16 cellular contexts compared by ENCODE assay signal in the genomic region with DNA sequence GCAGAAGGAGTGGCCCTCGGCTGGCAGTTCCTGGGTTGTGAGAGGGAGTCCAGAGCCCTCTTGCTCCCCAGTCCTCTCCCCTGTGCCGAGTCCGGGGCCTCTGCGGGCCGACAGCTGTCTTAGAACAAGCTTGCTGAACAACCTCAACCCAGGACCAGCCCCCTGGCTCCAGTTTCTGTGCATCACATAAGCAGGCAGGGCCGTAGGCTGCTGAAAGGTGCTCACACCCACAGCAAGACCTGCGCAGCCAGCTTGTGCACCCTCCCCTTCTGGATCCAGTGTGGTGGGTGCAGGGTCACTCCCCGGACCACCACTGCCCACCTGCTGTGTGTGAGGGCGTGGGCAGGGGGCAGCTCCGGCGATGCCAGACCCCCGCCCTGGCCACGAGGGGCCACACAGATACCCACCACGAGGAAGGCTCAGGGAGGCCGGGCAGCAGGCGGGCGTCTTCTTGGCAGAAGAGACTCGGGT. TPM values are rescaled to one million over a fixed set of nuclear protein-coding genes. Genes with fewer than 3 reads are reported as not detected.
DNase-seq lines count a peak whose midpoint lies in the region; ATAC-seq and TF ChIP-seq lines count a peak whose summit lies in the region.
"Had no signal": no experiment of that assay in that cellular context is flagged by ENCODE, and none has a peak within 500 bp of the region (broad histone marks: within the 10 kb centered on the region; RNA-seq: fewer than 3 reads in every experiment).

No MANE protein-coding gene starts in this region.

- TF ChIP-seq POLR2A in spleen (IDR thresholded peaks at IDR 0.05), result no peak

- no peak for ATAC-seq in left ventricle myocardium superior
- ATAC-seq in GM19395 (IDR thresholded peaks at IDR 0.05; ENCODE audit: unreplicated experiment), result no peak
- ATAC-seq: GM12878, GM23338 had no signal

- H3K27me3 ChIP-seq in left ventricle myocardium inferior (ENCODE audit: low read depth), result no peaks in the 10 kb centered on the region
- no peaks in the 10 kb centered on the region for H3K27me3 ChIP-seq in dorsolateral prefrontal cortex
- no peaks in the 10 kb centered on the region for H3K27me3 ChIP-seq in spleen (replicated peaks in 1 of 7)
- no peaks in the 10 kb centered on the region for H3K27me3 ChIP-seq in A673 (replicated peaks; ENCODE audit: insufficient read depth, low read depth, low read length, poor library complexity)

- no TSS peak for BruUV-seq in A673 (replicated peaks; lab: Mats Ljungman, UMichigan)

- H3K9me3 ChIP-seq in left ventricle myocardium inferior (replicated peaks), result no peaks in the 10 kb centered on the region
- no peaks in the 10 kb centered on the region for H3K9me3 ChIP-seq in spleen
- H3K9me3 ChIP-seq in A673 (ENCODE audit: low read depth, low read length, poor library complexity, severe bottlenecking), result no peaks in the 10 kb centered on the region
- H3K9me3 ChIP-seq: A549, Caco-2 had no signal

- TF ChIP-seq CTCF in left ventricle myocardium inferior (IDR thresholded peaks at IDR 0.05; ENCODE audit: borderline replicate concordance) (no peak), dorsolateral prefrontal cortex (IDR thresholded peaks at IDR 0.05 in 54 of 56, conservative IDR thresholded peaks at IDR 0.05 in 2 of 56; ENCODE audit: low read depth in 1 of 56, partially characterized antibody in 56 of 56) (no peak), spleen (IDR thresholded peaks at IDR 0.05 in 8 of 11, conservative IDR thresholded peaks at IDR 0.05 in 3 of 11) (no peak), A673 (conservative IDR thresholded peaks at IDR 0.05; ENCODE audit: low read depth, low read length) (no peak)

- peaks cover 66% of the 10 kb centered on the region for H3K36me3 ChIP-seq in left ventricle myocardium inferior
- peaks cover 0 to 24% (median 0%) of the 10 kb centered on the region in 6 donors for H3K36me3 ChIP-seq in spleen
- no peaks in the 10 kb centered on the region for H3K36me3 ChIP-seq in A673 (ENCODE audit: insufficient read depth, low read length, poor library complexity, severe bottlenecking)

- H3K27ac ChIP-seq in left ventricle myocardium inferior (replicated peaks) (no peak overlapping the region), dorsolateral prefrontal cortex (peak overlapping the region in 42 of 59 donors; percentile 14 to 95 (median 62)), spleen (no peak overlapping the region), A673 (ENCODE audit: low read depth, low read length, poor library complexity, severe bottlenecking) (no peak overlapping the region)
- H3K27ac ChIP-seq: A549 had no signal

- 74 to 91% (median 87%) methylated on average over 11 to 18 of the region's 18 CpGs for WGBS in spleen, 5 donors

- POLR2A ChIA-PET in A673 (lab: Charles Lee; ENCODE audit: low non-redundant PET), result no interaction called here

- CTCF ChIA-PET in A673 (lab: Charles Lee), result no interaction called here

- intact Hi-C loops in left ventricle myocardium superior (cut with micrococcal nuclease), result no loop called here
- intact Hi-C loops in left ventricle myocardium inferior (cut with micrococcal nuclease), result no loop called here
- intact Hi-C loops in dorsolateral prefrontal cortex (cut with DNase I), result no loop called here
- intact Hi-C loops in spleen (cut with DNase I; ENCODE audit: low total_unique reads), result no loop called here
- intact Hi-C loops in A673 (cut with micrococcal nuclease; ENCODE audit: unreplicated experiment), result no loop called here

- peaks cover 21% of the 10 kb centered on the region for H3K4me1 ChIP-seq in left ventricle myocardium inferior
- H3K4me1 ChIP-seq in spleen, result peaks cover 0 to 14% (median 3%) of the 10 kb centered on the region in 6 donors
- H3K4me1 ChIP-seq in A673 (ENCODE audit: insufficient read depth, low read length, poor library complexity, severe bottlenecking), result peaks cover 4% of the 10 kb centered on the region

- H3K4me3 ChIP-seq in left ventricle myocardium inferior (no peak overlapping the region), dorsolateral prefrontal cortex (no peak overlapping the region), spleen (no peak overlapping the region), A673 (ENCODE audit: low read depth, low read length, poor library complexity, severe bottlenecking) (no peak overlapping the region)
- H3K4me3 ChIP-seq: A549, GM12878, GM23338 had no signal

- peak; percentile 26 for DNase-seq in left ventricle myocardium superior
- DNase-seq in left ventricle myocardium inferior, result no peak
- DNase-seq in NAMALWA (ENCODE audit: low spot score), result peak; percentile 29
- DNase-seq in dorsolateral prefrontal cortex, result peak in 1 of 10 donors; percentile 43
- DNase-seq in spleen, result peak; percentile 67
- no peak for DNase-seq in A673 (ENCODE audit: low spot score)
- DNase-seq in stimulated activated CD8-positive, alpha-beta memory T cell treated with anti-CD3 and anti-CD28 coated beads, Interleukin-4, amount 100 ng/mL, for 48 hours, result no peak
- DNase-seq: Caco-2, H9, IMR-90 had no signal

RNA-seq across cellular contexts. Expression of gene F7, which starts 25.2 kb away (rescaled TPM):
- total RNA-seq in left ventricle myocardium superior (not detected), left ventricle myocardium inferior (not detected), dorsolateral prefrontal cortex (1 to 10 TPM in 87 of 120 experiments, under 1 TPM in 32, not detected in 1; 0.19 to 4.5 (median 1.5) TPM), spleen (not detected), A673 (2021) (not detected in 2 replicates)
- polyA plus RNA-seq in spleen, result under 1 TPM in 1 of 3 donors, not detected in 2; 0.03 TPM
- total RNA-seq: G401, GM12878 had no signal
- polyA plus RNA-seq: GM12878 had no signal

RNA-seq across cellular contexts. Expression of gene F10, which starts 42.2 kb away (rescaled TPM):
- 7.1 TPM for total RNA-seq in left ventricle myocardium superior
- total RNA-seq in left ventricle myocardium inferior, result 3.5 TPM
- 1 to 10 TPM in 44 of 120 experiments, under 1 TPM in 58, not detected in 18; 0.29 to 7.1 (median 0.92) TPM for total RNA-seq in dorsolateral prefrontal cortex
- total RNA-seq in spleen, result 1 to 10 TPM; 1.6 to 6.4 (median 3.0) TPM
- polyA plus RNA-seq in spleen, result 1 to 10 TPM; 1.8 to 4.2 (median 2.0) TPM
- total RNA-seq in A673 (2021), result not detected in 2 replicates
- total RNA-seq: CD8-positive, alpha-beta memory T cell; G401; GM12878 had no signal
- polyA plus RNA-seq: CD8-positive, alpha-beta memory T cell; GM12878 had no signal

Comparison
In these comparisons a context has a peak if more than half of its experiments do, and no peak if none do; other contexts are left out.
1. DNase-seq: peak in left ventricle myocardium superior (single experiment), NAMALWA (single experiment) and spleen (single experiment); none in left ventricle myocardium inferior (single experiment), A673 (single experiment) and stimulated activated CD8-positive, alpha-beta memory T cell treated with anti-CD3 and anti-CD28 coated beads, Interleukin-4, amount 100 ng/mL, for 48 hours (single experiment).
2. H3K27ac ChIP-seq: peak in dorsolateral prefrontal cortex (42 of 59); none in left ventricle myocardium inferior (single experiment), spleen (0 of 8) and A673 (single experiment).